Comparison of ENCODE assay signal across 8 cellular contexts in genomic region chr17:74212262-74212912, GRCh38. TPM values are rescaled to one million over a fixed set of nuclear protein-coding genes. Genes with fewer than 3 reads are reported as not detected.
DNase-seq lines count a peak whose midpoint lies in the region; ATAC-seq, FAIRE-seq and TF ChIP-seq lines count a peak whose summit lies in the region.

No MANE protein-coding gene starts in this region.

- no peaks in the 10 kb centered on the region for H3K9me3 ChIP-seq in A549
- H3K9me3 ChIP-seq in mesodermal cell (ENCODE audit: control insufficient read depth, low read length) = no peaks in the 10 kb centered on the region

- peaks cover 35% of the 10 kb centered on the region for H3K36me3 ChIP-seq in mesodermal cell (ENCODE audit: control insufficient read depth, insufficient read depth, low read length)
- H3K36me3 ChIP-seq in urinary bladder (ENCODE audit: insufficient read depth) = peaks cover 2% of the 10 kb centered on the region

- no peak for TF ChIP-seq POLR2A in A549 (IDR thresholded peaks at IDR 0.05; ENCODE audit: low read length)

- no peak for TF ChIP-seq RAD21 in A549 (conservative IDR thresholded peaks at IDR 0.05 in 1 of 2, IDR thresholded peaks at IDR 0.05 in 1 of 2)

- no peak for TF ChIP-seq EP300 in A549 (IDR thresholded peaks at IDR 0.05)

- no peak for DNase-seq in A549 (ENCODE audit: low read depth in 1 of 2, low spot score in 1 of 2)
- DNase-seq in SK-MEL-5 (ENCODE audit: low read depth, low spot score) = peak; percentile 39
- no peak for DNase-seq in dorsolateral prefrontal cortex
- DNase-seq in A172 (ENCODE audit: low spot score) = no peak
- DNase-seq in NCI-H226 = no peak

- H3K4me1 ChIP-seq in A549 (peaks cover 37% of the 10 kb centered on the region; the same call in 2 of the 3 replicates), mesodermal cell (ENCODE audit: control insufficient read depth, insufficient read depth, low read length, poor library complexity, severe bottlenecking) (peaks cover 32% of the 10 kb centered on the region), urinary bladder (ENCODE audit: insufficient read depth) (no peaks in the 10 kb centered on the region)

- intact Hi-C loops in dorsolateral prefrontal cortex (cut with DNase I) = loop anchor here in 1 of 2 donors (2.0 to 10.0 kb wide), 2 partner anchors 148 to 242 kb away; partner anchors contain the start of gene BTBD17

- ATAC-seq in A549 (peak; percentile 14 to 28), GM21528 (IDR thresholded peaks at IDR 0.05; ENCODE audit: low FRiP score, unreplicated experiment) (peak; percentile 9)

- POLR2A ChIA-PET in A549 (lab: Yijun Ruan, JAX) = interaction anchor here (0.8 to 1.2 kb wide), 4 partner anchors 8 to 86 kb away, joined by 3 to 5 read pairs (median 4); no protein-coding TSS in a partner anchor

- H3K4me2 ChIP-seq in A549 = peak overlapping the region; percentile 71

- H3K27ac ChIP-seq in A549 = peak overlapping the region in 1 of 2 experiments; percentile 76; a peak in 3 of 6 replicates
- H3K27ac ChIP-seq in dorsolateral prefrontal cortex = peak overlapping the region; percentile 51 to 98 (median 93)
- H3K27ac ChIP-seq in mesodermal cell (ENCODE audit: low read depth, low read length, severe bottlenecking) = no peak overlapping the region
- no peak overlapping the region for H3K27ac ChIP-seq in urinary bladder (ENCODE audit: low read depth)

- no peaks in the 10 kb centered on the region for H3K27me3 ChIP-seq in dorsolateral prefrontal cortex

- H3K4me3 ChIP-seq in A549 (0 out of 3 replicates have a peak overlapping the region, but pooled peaks have one; percentile 32), dorsolateral prefrontal cortex (peak overlapping the region; percentile 46 to 85 (median 73)), mesodermal cell (ENCODE audit: extremely low read depth, insufficient read depth, low read length, poor library complexity, severe bottlenecking) (peak overlapping the region; percentile 37), urinary bladder (ENCODE audit: low read depth, low read length) (peak overlapping the region; percentile 52)

- 90% methylated on average over 44 of the region's 44 CpGs for WGBS in A549 (ENCODE audit: missing lambda C conversion rate)
- 19 to 24% methylated on average over 33 to 34 of the region's 44 CpGs for WGBS in mesodermal cell (ENCODE audit: insufficient coverage in 2 of 2), 2 experiments
- 3% methylated on average over 44 of the region's 44 CpGs for WGBS in urinary bladder

- CTCF ChIA-PET in A549 (lab: Yijun Ruan, JAX) = interaction anchor here (0.6 to 8.6 kb wide), 10 partner anchors 8 to 154 kb away, joined by 3 to 62 read pairs (median 4); partner anchors contain the start of genes BTBD17, GPR142 and RPL38

- no peak for TF ChIP-seq CTCF in A549 (IDR thresholded peaks at IDR 0.05)
- TF ChIP-seq CTCF in dorsolateral prefrontal cortex (IDR thresholded peaks at IDR 0.05 in 54 of 56, conservative IDR thresholded peaks at IDR 0.05 in 2 of 56; ENCODE audit: low read depth in 1 of 56, partially characterized antibody in 56 of 56) = no peak

- FAIRE-seq in A549 (lab: Jason Lieb, UNC) = no peak

- in situ Hi-C loops in SK-MEL-5 (cut with HindIII; ENCODE audit: low pct_unique_long_range_greater_than_20kb, low sequenced_read_pairs) = no loop called here

TF ChIP-seq in A549, 52 proteins besides CTCF, POLR2A, EP300 and RAD21:
- TF ChIP-seq PBX3 (IDR thresholded peaks at IDR 0.05) (no peak), FOSB (CRISPR knock-in tag; IDR thresholded peaks at IDR 0.05) (no peak), TP53 (CRISPR knock-in tag; IDR thresholded peaks at IDR 0.05) (no peak), MYC (IDR thresholded peaks at IDR 0.05; ENCODE audit: borderline replicate concordance, low read length) (no peak), RCOR1 (IDR thresholded peaks at IDR 0.05; ENCODE audit: low read depth, low read length) (no peak)
- TF ChIP-seq, protein P1, sequence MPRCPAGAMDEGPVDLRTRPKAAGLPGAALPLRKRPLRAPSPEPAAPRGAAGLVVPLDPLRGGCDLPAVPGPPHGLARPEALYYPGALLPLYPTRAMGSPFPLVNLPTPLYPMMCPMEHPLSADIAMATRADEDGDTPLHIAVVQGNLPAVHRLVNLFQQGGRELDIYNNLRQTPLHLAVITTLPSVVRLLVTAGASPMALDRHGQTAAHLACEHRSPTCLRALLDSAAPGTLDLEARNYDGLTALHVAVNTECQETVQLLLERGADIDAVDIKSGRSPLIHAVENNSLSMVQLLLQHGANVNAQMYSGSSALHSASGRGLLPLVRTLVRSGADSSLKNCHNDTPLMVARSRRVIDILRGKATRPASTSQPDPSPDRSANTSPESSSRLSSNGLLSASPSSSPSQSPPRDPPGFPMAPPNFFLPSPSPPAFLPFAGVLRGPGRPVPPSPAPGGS (IDR thresholded peaks at IDR 0.05) = no peak

RNA-seq across cellular contexts. Expression of gene TTYH2, which starts 1.0 kb away (rescaled TPM):
- 1.4 and 1.5 TPM in 2 replicates for polyA plus RNA-seq in A549 (2011; rRNA removed)
- polyA plus RNA-seq in A549 (2012; cell fraction: cytosol; rRNA removed) = 2.9 and 3.1 TPM in 2 replicates
- 5.4 and 10.0 TPM in 2 replicates for polyA plus RNA-seq in A549 (2012; cell fraction: nucleus; rRNA removed)
- 1.1 to 1.7 TPM (median 1.7 TPM) in 3 replicates for polyA plus RNA-seq in A549 (2017; fragmentation: RNase III; extraction: RNeasy Plus Mini Kit Qiagen cat#74134 plus additional on column Dnase treatment)
- polyA minus RNA-seq in A549 (2011; rRNA and poly(A)+ RNA removed) = 2.1 and 2.6 TPM in 2 replicates
- 72.7 and 72.9 TPM in 2 replicates for total RNA-seq in SK-MEL-5 (2014; rRNA removed; shearing (Covaris generic))
- 101 and 121 TPM in 2 replicates for polyA plus RNA-seq in SK-MEL-5 (2015; cell fraction: cytosol; rRNA removed)
- polyA plus RNA-seq in SK-MEL-5 (2015; cell fraction: nucleus; rRNA removed) = 150 and 160 TPM in 2 replicates
- total RNA-seq in dorsolateral prefrontal cortex = 100 to 1,000 TPM in 71 of 120 experiments, 10 to 100 TPM in 49; 29.4 to 409 (median 112) TPM
- polyA plus RNA-seq in mesodermal cell (2013, experiment 1 of 2) = 5.3 TPM
- 4.7 TPM for polyA plus RNA-seq in mesodermal cell (2013, experiment 2 of 2)
- total RNA-seq in urinary bladder = 20.1 TPM
- polyA plus RNA-seq in urinary bladder = 8.3 TPM
- 0.72 and 1.3 TPM in 2 replicates for total RNA-seq in A172 (2014; rRNA removed; shearing (Covaris generic))

RNA-seq across cellular contexts. Expression of gene RPL38, which starts 8.9 kb away (rescaled TPM):
- polyA plus RNA-seq in A549 (2011; rRNA removed) = 2,364 and 3,205 TPM in 2 replicates
- polyA plus RNA-seq in A549 (2012; cell fraction: cytosol; rRNA removed) = 2,658 and 3,508 TPM in 2 replicates
- polyA plus RNA-seq in A549 (2012; cell fraction: nucleus; rRNA removed) = 312 and 396 TPM in 2 replicates
- polyA plus RNA-seq in A549 (2017; fragmentation: RNase III; extraction: RNeasy Plus Mini Kit Qiagen cat#74134 plus additional on column Dnase treatment) = 4,033 to 4,354 TPM (median 4,133 TPM) in 3 replicates
- 560 and 829 TPM in 2 replicates for polyA minus RNA-seq in A549 (2011; rRNA and poly(A)+ RNA removed)
- total RNA-seq in SK-MEL-5 (2014; rRNA removed; shearing (Covaris generic)) = 7,933 and 8,102 TPM in 2 replicates
- polyA plus RNA-seq in SK-MEL-5 (2015; cell fraction: cytosol; rRNA removed) = 1,340 and 1,484 TPM in 2 replicates
- polyA plus RNA-seq in SK-MEL-5 (2015; cell fraction: nucleus; rRNA removed) = 388 and 442 TPM in 2 replicates
- 100 to 1,000 TPM; 444 to 745 (median 535) TPM for total RNA-seq in dorsolateral prefrontal cortex
- 2,074 TPM for polyA plus RNA-seq in mesodermal cell (2013, experiment 1 of 2)
- 1,950 TPM for polyA plus RNA-seq in mesodermal cell (2013, experiment 2 of 2)
- 1,536 TPM for total RNA-seq in urinary bladder
- polyA plus RNA-seq in urinary bladder = 1,535 TPM
- total RNA-seq in A172 (2014; rRNA removed; shearing (Covaris generic)) = 351 and 1,058 TPM in 2 replicates

Comparison
In these comparisons a context has a peak if more than half of its experiments do, and no peak if none do; other contexts are left out.
1. H3K27ac ChIP-seq: peak in dorsolateral prefrontal cortex (59 of 59); none in mesodermal cell (single experiment) and urinary bladder (single experiment).
2. Peak in every context shown above with its lines, with median percentiles within 50 percentile points of each other: H3K4me3 ChIP-seq.